27 cellular contexts compared by ENCODE assay signal in the genomic region with DNA sequence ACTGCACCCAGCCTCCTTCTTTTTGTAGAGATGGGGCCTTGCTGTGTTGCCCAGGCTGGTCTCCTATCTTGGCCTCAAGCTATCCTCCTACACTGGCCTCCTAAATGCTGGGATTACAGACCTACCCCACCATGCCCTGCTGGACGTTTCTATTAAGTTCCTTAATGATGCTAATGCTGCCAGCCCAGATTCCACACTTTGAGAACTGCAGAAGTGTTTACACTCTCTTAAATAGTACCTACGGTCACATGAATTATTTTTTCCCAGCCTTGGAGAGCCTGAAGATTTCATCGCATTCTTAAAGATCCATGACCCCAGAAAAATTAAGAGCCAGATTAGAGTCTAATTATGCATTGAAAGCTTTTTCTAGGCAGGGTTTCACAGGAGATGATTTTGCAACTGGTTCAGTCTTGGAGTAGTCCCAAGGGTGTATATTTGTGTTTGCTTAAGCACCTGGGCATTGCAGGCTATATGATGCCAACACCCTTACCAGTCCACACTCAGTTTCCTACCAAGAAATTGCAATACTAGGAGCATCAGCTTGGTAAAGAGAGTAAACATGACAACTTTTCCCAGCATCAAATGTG. TPM values are rescaled to one million over a fixed set of nuclear protein-coding genes. Genes with fewer than 3 reads are reported as not detected.
"Had no signal": no experiment of that assay in that cellular context is flagged by ENCODE, and none has a peak within 500 bp of the region (broad histone marks: within the 10 kb centered on the region; RNA-seq: fewer than 3 reads in every experiment).

No MANE protein-coding gene starts in this region.

- H3K36me3 Mint-ChIP-seq: activated CD8-positive, alpha-beta memory T cell treated with anti-CD3 and anti-CD28 coated beads, Interleukin-2, amount 10 ng/mL, durations not matched to agents 7 days and 5 days; activated naive CD4-positive, alpha-beta T cell treated with anti-CD3 and anti-CD28 coated beads, Interleukin-2, amount 50 U/mL, for 24 hours had no signal

- ATAC-seq: activated CD8-positive, alpha-beta memory T cell treated with anti-CD3 and anti-CD28 coated beads, Interleukin-2, amount 10 ng/mL, durations not matched to agents 7 days and 5 days; activated CD8-positive, alpha-beta T cell treated with anti-CD3 and anti-CD28 coated beads for 36 hours; foreskin keratinocyte; left lobe of liver; right lobe of liver; stimulated activated naive CD8-positive, alpha-beta T cell treated with anti-CD3 and anti-CD28 coated beads, Interleukin-15, amount 100 ng/mL, for 72 hours had no signal

- H3K27me3 ChIP-seq: foreskin keratinocyte, right lobe of liver, tibial nerve had no signal

- H3K36me3 ChIP-seq: right lobe of liver, tibial nerve had no signal

- H3K9me3 ChIP-seq: right lobe of liver, tibial nerve had no signal

- H2AFZ ChIP-seq: parathyroid adenoma had no signal

- H3K4me3 ChIP-seq: right lobe of liver, skin epidermis, tibial nerve had no signal

- H3K4me1 ChIP-seq: foreskin keratinocyte, parathyroid adenoma had no signal

- H3K9me3 Mint-ChIP-seq: activated CD4-positive, alpha-beta T cell treated with anti-CD3 and anti-CD28 coated beads, Interleukin-2, amount 10 ng/mL, durations not matched to agents 7 days and 5 days; activated CD8-positive, alpha-beta T cell treated with anti-CD3 and anti-CD28 coated beads for 36 hours; activated naive CD4-positive, alpha-beta T cell treated with anti-CD3 and anti-CD28 coated beads, Interleukin-2, amount 50 U/mL, for 24 hours; activated T-helper 1 cell treated with anti-CD3 and anti-CD28 coated beads, Interleukin-12 subunit alpha, Interleukin-12 subunit beta, Interleukin-2, Interleukin-4 antibody, amounts not matched to agents 30 ng/mL and 10 ng/mL and 1 ng/mL, durations not matched to agents 14 hours and 24 hours and 36 hours; nephron progenitor cell; stimulated activated naive CD8-positive, alpha-beta T cell treated with anti-CD3 and anti-CD28 coated beads, Interleukin-15, amount 100 ng/mL, for 72 hours; T-helper 2 cell treated with Interferon-gamma antibody and Interleukin-4, amounts not matched to agents 5 μg/mL and 100 μg/mL, for 36 hours had no signal

- H3K79me2 ChIP-seq: parathyroid adenoma had no signal

- H3K4me3 Mint-ChIP-seq: activated CD4-positive, alpha-beta T cell treated with anti-CD3 and anti-CD28 coated beads, Interleukin-2, amount 10 ng/mL, durations not matched to agents 7 days and 5 days; activated CD8-positive, alpha-beta memory T cell treated with anti-CD3 and anti-CD28 coated beads, Interleukin-2, amount 10 ng/mL, durations not matched to agents 7 days and 5 days; activated CD8-positive, alpha-beta T cell treated with anti-CD3 and anti-CD28 coated beads for 36 hours; activated naive CD4-positive, alpha-beta T cell treated with anti-CD3 and anti-CD28 coated beads, Interleukin-2, amount 50 U/mL, for 24 hours; activated T-helper 1 cell treated with anti-CD3 and anti-CD28 coated beads, Interleukin-12 subunit alpha, Interleukin-12 subunit beta, Interleukin-2, Interleukin-4 antibody, amounts not matched to agents 30 ng/mL and 10 ng/mL and 1 ng/mL, durations not matched to agents 14 hours and 24 hours and 36 hours; nephron progenitor cell; stimulated activated naive CD8-positive, alpha-beta T cell treated with anti-CD3 and anti-CD28 coated beads, Interleukin-15, amount 100 ng/mL, for 72 hours; T-helper 2 cell treated with Interferon-gamma antibody and Interleukin-4, amounts not matched to agents 5 μg/mL and 100 μg/mL, for 36 hours had no signal

- H3K27ac Mint-ChIP-seq: activated CD4-positive, alpha-beta T cell treated with anti-CD3 and anti-CD28 coated beads, Interleukin-2, amount 10 ng/mL, durations not matched to agents 7 days and 5 days; activated CD8-positive, alpha-beta memory T cell treated with anti-CD3 and anti-CD28 coated beads, Interleukin-2, amount 10 ng/mL, durations not matched to agents 7 days and 5 days; activated CD8-positive, alpha-beta T cell treated with anti-CD3 and anti-CD28 coated beads for 36 hours; activated naive CD4-positive, alpha-beta T cell treated with anti-CD3 and anti-CD28 coated beads, Interleukin-2, amount 50 U/mL, for 24 hours; activated T-helper 1 cell treated with anti-CD3 and anti-CD28 coated beads, Interleukin-12 subunit alpha, Interleukin-12 subunit beta, Interleukin-2, Interleukin-4 antibody, amounts not matched to agents 30 ng/mL and 10 ng/mL and 1 ng/mL, durations not matched to agents 14 hours and 24 hours and 36 hours; nephron progenitor cell; stimulated activated naive CD8-positive, alpha-beta T cell treated with anti-CD3 and anti-CD28 coated beads, Interleukin-15, amount 100 ng/mL, for 72 hours; T-helper 2 cell treated with Interferon-gamma antibody and Interleukin-4, amounts not matched to agents 5 μg/mL and 100 μg/mL, for 36 hours had no signal

- DNase-seq: activated CD4-positive, alpha-beta T cell treated with anti-CD3 and anti-CD28 coated beads, Interleukin-2, amount 10 ng/mL, durations not matched to agents 7 days and 5 days; activated CD4-positive, CD25-positive, alpha-beta regulatory T cell treated with anti-CD3 and anti-CD28 coated beads, Interleukin-2, amount 50 U/mL, for 72 hours; activated CD8-positive, alpha-beta memory T cell treated with anti-CD3 and anti-CD28 coated beads, Interleukin-2, amount 10 ng/mL, durations not matched to agents 7 days and 5 days; activated CD8-positive, alpha-beta T cell treated with anti-CD3 and anti-CD28 coated beads for 36 hours; activated gamma-delta T cell treated with Interleukin-2 at 50 U/mL for 16 hours; central memory CD4-positive, alpha-beta T cell; dermis blood vessel endothelial cell; effector CD8-positive, alpha-beta T cell; foreskin keratinocyte; kidney; mammary epithelial cell; midbrain; nephron progenitor cell; right lobe of liver; stimulated activated CD4-positive, alpha-beta T cell treated with anti-CD3 and anti-CD28 coated beads, Interleukin-1b, Interleukin-23, amount 100 ng/mL, for 48 hours; stimulated activated naive CD8-positive, alpha-beta T cell treated with anti-CD3 and anti-CD28 coated beads, Interleukin-15, amount 100 ng/mL, for 72 hours had no signal

- H3K27ac ChIP-seq: foreskin keratinocyte, parathyroid adenoma, right lobe of liver, skin epidermis, tibial nerve, VCaP had no signal

RNA-seq across cellular contexts. Expression of a gene that starts 36.6 kb away (rescaled TPM):
- total RNA-seq: activated CD4-positive, alpha-beta T cell treated with anti-CD3 and anti-CD28 coated beads, Interleukin-2, amount 10 ng/mL, durations not matched to agents 7 days and 5 days; activated CD8-positive, alpha-beta memory T cell treated with anti-CD3 and anti-CD28 coated beads, Interleukin-2, amount 10 ng/mL, durations not matched to agents 7 days and 5 days; activated CD8-positive, alpha-beta T cell treated with anti-CD3 and anti-CD28 coated beads for 36 hours; activated T-helper 1 cell treated with anti-CD3 and anti-CD28 coated beads, Interleukin-12 subunit alpha, Interleukin-12 subunit beta, Interleukin-2, Interleukin-4 antibody, amounts not matched to agents 30 ng/mL and 10 ng/mL and 1 ng/mL, durations not matched to agents 14 hours and 24 hours and 36 hours; astrocyte; dermis blood vessel endothelial cell; foreskin keratinocyte; glomerular endothelial cell; mammary epithelial cell; pulmonary artery endothelial cell; tibial nerve had no signal
